In the genomic region with DNA sequence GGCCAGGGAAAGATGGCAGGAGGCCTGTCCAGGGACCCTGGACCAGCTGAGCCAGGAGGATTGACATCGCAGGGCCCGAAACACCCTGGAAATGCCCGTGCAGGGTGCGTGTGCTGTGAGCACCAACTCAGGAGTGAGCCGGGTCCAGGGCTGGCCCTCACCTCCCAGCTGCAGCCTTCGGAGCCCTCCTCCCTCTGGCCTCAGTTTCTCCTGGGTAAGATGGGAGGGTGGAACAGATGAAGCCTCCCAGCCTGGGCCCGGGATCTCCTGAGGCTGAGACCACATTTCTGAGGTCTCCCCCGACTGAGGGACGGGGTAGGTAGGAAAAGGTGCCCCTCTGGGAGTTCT, we compare ENCODE assay signal across 12 cellular contexts. TPM values are rescaled to one million over a fixed set of nuclear protein-coding genes. Genes with fewer than 3 reads are reported as not detected.
DNase-seq lines count a peak whose midpoint lies in the region; ATAC-seq, FAIRE-seq and TF ChIP-seq lines count a peak whose summit lies in the region.
"Had no signal": no experiment of that assay in that cellular context is flagged by ENCODE, and none has a peak within 500 bp of the region (broad histone marks: within the 10 kb centered on the region; RNA-seq: fewer than 3 reads in every experiment).

No MANE protein-coding gene starts in this region.

- H3K9ac ChIP-seq in NT2/D1 (ENCODE audit: insufficient read length, low read depth) (peak overlapping the region; percentile 7), endocrine pancreas (ENCODE audit: control insufficient read depth, insufficient read depth, low read length) (peak overlapping the region; percentile 30), skeletal muscle tissue (ENCODE audit: low read depth in 1 of 3, low read length in 3 of 3) (peak overlapping the region in 2 of 3 donors; percentile 45 to 53), endodermal cell (ENCODE audit: extremely low read depth, low read length, poor library complexity, severe bottlenecking) (no peak overlapping the region)

- no peaks in the 10 kb centered on the region for H3K9me3 Mint-ChIP-seq in endodermal cell
- H3K9me3 Mint-ChIP-seq: effector memory CD8-positive, alpha-beta T cell had no signal

- no peak for TF ChIP-seq POLR2A in GM12891 (IDR thresholded peaks at IDR 0.05; ENCODE audit: low read depth, low read length)

- H3K9me3 ChIP-seq in NT2/D1 (ENCODE audit: insufficient read depth, low read length) (no peaks in the 10 kb centered on the region), endocrine pancreas (ENCODE audit: control insufficient read depth, low read length) (no peaks in the 10 kb centered on the region), skeletal muscle tissue (ENCODE audit: control insufficient read depth in 3 of 3, low read length in 3 of 3) (no peaks in the 10 kb centered on the region), endodermal cell (ENCODE audit: control insufficient read depth, low read length) (no peaks in the 10 kb centered on the region)

- peak; percentile 20 for FAIRE-seq in GM12891 (lab: Jason Lieb, UNC)
- FAIRE-seq: keratinocyte had no signal

- 90 to 96% methylated on average over 8 to 9 of the region's 9 CpGs for WGBS in endodermal cell (ENCODE audit: insufficient coverage in 1 of 2, insufficient read length in 1 of 2), 2 experiments

- H3K27me3 ChIP-seq in NT2/D1 (ENCODE audit: insufficient read depth, insufficient read length), result no peaks in the 10 kb centered on the region
- H3K27me3 ChIP-seq in endocrine pancreas (ENCODE audit: control insufficient read depth, insufficient read depth, low read length), result no peaks in the 10 kb centered on the region
- H3K27me3 ChIP-seq in skeletal muscle tissue (ENCODE audit: control insufficient read depth in 3 of 3, insufficient read depth in 3 of 3, low read length in 3 of 3), result no peaks in the 10 kb centered on the region
- H3K27me3 ChIP-seq in endodermal cell (ENCODE audit: control insufficient read depth, insufficient read depth, low read length, poor library complexity, severe bottlenecking), result no peaks in the 10 kb centered on the region

- peaks cover 28% of the 10 kb centered on the region for H3K4me1 ChIP-seq in NT2/D1 (ENCODE audit: insufficient read depth, insufficient read length)
- H3K4me1 ChIP-seq in endocrine pancreas (ENCODE audit: control insufficient read depth, insufficient read depth, low read length), result no peaks in the 10 kb centered on the region
- H3K4me1 ChIP-seq in skeletal muscle tissue (ENCODE audit: control insufficient read depth in 3 of 3, insufficient read depth in 3 of 3, low read length in 3 of 3), result peaks cover 9 to 20% (median 12%) of the 10 kb centered on the region in 3 donors
- H3K4me1 ChIP-seq in endodermal cell (ENCODE audit: control insufficient read depth, insufficient read depth, low read length), result peaks cover 7% of the 10 kb centered on the region

- no peak overlapping the region for H3K27ac Mint-ChIP-seq in endodermal cell

- no peak overlapping the region for H3K4me3 ChIP-seq in NT2/D1 (ENCODE audit: insufficient read length, low read depth)
- H3K4me3 ChIP-seq in endocrine pancreas (ENCODE audit: control insufficient read depth, insufficient read depth, low read length), result no peak overlapping the region
- H3K4me3 ChIP-seq in skeletal muscle tissue (ENCODE audit: low read length in 3 of 3), result peak overlapping the region in 1 of 3 donors; percentile 45
- no peak overlapping the region for H3K4me3 ChIP-seq in endodermal cell (ENCODE audit: low read length)

- no peak for TF ChIP-seq CTCF in endodermal cell (conservative IDR thresholded peaks at IDR 0.05)

- H3K36me3 ChIP-seq in NT2/D1 (ENCODE audit: insufficient read depth, insufficient read length, low read length) (peaks cover 81% of the 10 kb centered on the region), endocrine pancreas (ENCODE audit: control insufficient read depth, insufficient read depth, low read length) (no peaks in the 10 kb centered on the region), skeletal muscle tissue (ENCODE audit: control insufficient read depth in 3 of 3, insufficient read depth in 3 of 3, low read length in 3 of 3) (peaks cover 0 to 4% (median 0%) of the 10 kb centered on the region in 3 donors), endodermal cell (ENCODE audit: control insufficient read depth, insufficient read depth, low read length) (peaks cover 6% of the 10 kb centered on the region)

- no peak overlapping the region for H3K4me3 Mint-ChIP-seq in endodermal cell
- H3K4me3 Mint-ChIP-seq: effector memory CD8-positive, alpha-beta T cell had no signal

- H3K27me3 Mint-ChIP-seq in endodermal cell (ENCODE audit: insufficient read depth), result no peaks in the 10 kb centered on the region
- H3K27me3 Mint-ChIP-seq: effector memory CD8-positive, alpha-beta T cell; T-helper 17 cell had no signal

- ATAC-seq in HG03439 (IDR thresholded peaks at IDR 0.05; ENCODE audit: unreplicated experiment), result no peak

- no peak overlapping the region for H3K27ac ChIP-seq in skeletal muscle tissue (ENCODE audit: low read depth, low read length)
- H3K27ac ChIP-seq in endodermal cell (ENCODE audit: low read depth, low read length), result no peak overlapping the region
- H3K27ac ChIP-seq: HL-60 had no signal

- H3K36me3 Mint-ChIP-seq in endodermal cell (ENCODE audit: low read depth), result peaks cover 4% of the 10 kb centered on the region

- DNase-seq in GM12891 (ENCODE audit: insufficient read length, low spot score) (no peak), NT2/D1 (ENCODE audit: low read depth, low spot score) (no peak), NCI-H2081 treated with DMSO at 0.1 percent for 48 hours (lab: John Stamatoyannopoulos, UW) (no peak), endodermal cell (no peak)
- DNase-seq in stimulated activated CD4-positive, alpha-beta T cell treated with anti-CD3 and anti-CD28 coated beads, Interleukin-4, amount 100 ng/mL, for 24 hours, result no peak

- H3K4me1 Mint-ChIP-seq in endodermal cell, result peaks cover 7% of the 10 kb centered on the region

TF ChIP-seq in GM12891, 5 proteins besides CTCF, POLR2A, EP300 and RAD21:
- TF ChIP-seq PAX5 (IDR thresholded peaks at IDR 0.05; ENCODE audit: insufficient read depth, low read length, severe bottlenecking), result no peak
TF ChIP-seq in GM12891: peak in this region for 0.

RNA-seq across cellular contexts. Expression of gene CALML4, which starts 5.3 kb away (rescaled TPM):
- 2.8 TPM for polyA plus RNA-seq in GM12891 (2012; ENCODE audit: low read depth, missing spikeins)
- total RNA-seq in skeletal muscle tissue (2.6 TPM), endodermal cell (10 to 100 TPM in 1 of 2 donors, 1 to 10 TPM in 1; 9.7 to 17.4 TPM)
- 7.7 TPM for polyA plus RNA-seq in endodermal cell (2013, experiment 1 of 2)
- 7.1 TPM for polyA plus RNA-seq in endodermal cell (2013, experiment 2 of 2)

RNA-seq across cellular contexts. Expression of gene CLN6, which starts 19.1 kb away (rescaled TPM):
- polyA plus RNA-seq in GM12891 (2012; ENCODE audit: low read depth, missing spikeins), result 26.1 TPM
- total RNA-seq in skeletal muscle tissue (6.8 TPM), endodermal cell (10 to 100 TPM; 51.6 to 59.6 TPM)
- 31.9 TPM for polyA plus RNA-seq in endodermal cell (2013, experiment 1 of 2)
- polyA plus RNA-seq in endodermal cell (2013, experiment 2 of 2), result 28.2 TPM
